ENCODE assay signal across 1 cellular context in the genomic region with DNA sequence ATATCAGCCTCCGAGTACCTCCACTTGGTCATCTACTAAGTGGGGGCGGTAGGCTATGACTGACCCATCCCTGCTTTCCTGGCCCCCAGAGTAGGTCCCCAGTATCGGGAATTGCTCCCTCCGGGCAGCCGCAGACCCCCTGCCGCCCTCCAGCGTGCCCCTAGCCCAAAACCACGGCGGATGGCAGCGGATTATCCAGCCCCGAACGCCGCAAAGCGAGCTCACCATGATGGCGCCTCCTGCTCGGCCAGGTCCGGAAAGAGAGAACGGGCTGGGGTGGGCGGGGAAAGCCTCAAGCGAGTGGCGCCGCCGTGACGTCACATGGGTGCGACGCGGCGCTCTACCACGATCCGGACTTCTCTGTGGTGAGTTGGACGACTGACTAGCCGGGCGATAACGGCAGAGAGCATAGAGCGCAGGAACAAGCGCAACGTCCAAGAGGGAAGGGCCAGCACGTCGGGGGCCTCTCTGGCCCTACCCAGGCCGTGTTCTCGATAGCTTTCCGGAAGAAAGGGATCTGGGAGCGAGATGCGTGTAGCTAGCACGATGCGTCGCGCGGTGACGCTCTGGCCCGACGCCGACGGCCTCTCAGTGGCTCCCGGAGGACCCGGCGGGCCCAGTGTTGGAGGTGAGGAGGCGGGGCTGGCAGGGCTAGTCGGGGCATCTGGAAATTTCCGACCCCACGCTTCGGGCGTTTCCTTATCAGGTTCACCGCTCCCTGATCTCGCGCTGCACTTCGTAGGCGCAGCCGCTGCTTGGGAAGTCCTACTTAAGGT.
TF ChIP-seq lines count a peak whose summit lies in the region.

Gene RPL18 (minus strand): TSS at position 263 of the 776 bp plus-strand sequence. CDS start 35 bp downstream, at position 228.
Gene SPHK2 (plus strand): TSS at position 591 of the 776 bp plus-strand sequence. CDS start 1,009 bp downstream, outside the sequence.

TF ChIP-seq in K562, 482 proteins besides CTCF, POLR2A, EP300 and RAD21 (continued from another document and continues in another):
- TF ChIP-seq GTF2B (IDR thresholded peaks at IDR 0.05; ENCODE audit: extremely low read depth, insufficient read length) (no peak), BRCA1 (IDR thresholded peaks at IDR 0.05) (no peak), BRCA1 (CRISPR knock-in tag; IDR thresholded peaks at IDR 0.05) (no peak), ZFX (CRISPR knock-in tag; IDR thresholded peaks at IDR 0.05) (peak; percentile 65), NFATC3 (IDR thresholded peaks at IDR 0.05) (no peak), EP400 (IDR thresholded peaks at IDR 0.05) (peak; percentile 100), SMAD3 (CRISPR knock-in tag; conservative IDR thresholded peaks at IDR 0.05) (no peak), JUNB (CRISPR knock-in tag; conservative IDR thresholded peaks at IDR 0.05) (no peak), CC2D1A (IDR thresholded peaks at IDR 0.05) (no peak), PCBP1 (IDR thresholded peaks at IDR 0.05; ENCODE audit: low read depth, low read length, poor library complexity, severe bottlenecking) (peak; percentile 92), ZNF561 (CRISPR knock-in tag; conservative IDR thresholded peaks at IDR 0.05) (no peak), MCM7 (IDR thresholded peaks at IDR 0.05) (no peak), ATF7 (IDR thresholded peaks at IDR 0.05) (peak; percentile 95), MCM2 (IDR thresholded peaks at IDR 0.05; ENCODE audit: low read depth) (no peak), MLLT1 (IDR thresholded peaks at IDR 0.05) (peak; percentile 64 to 93; a peak in 3 of 4 replicates), HNRNPK (IDR thresholded peaks at IDR 0.05; ENCODE audit: low read depth, low read length, poor library complexity, severe bottlenecking) (no peak), ZNF717 (CRISPR knock-in tag; IDR thresholded peaks at IDR 0.05) (no peak), MCM5 (IDR thresholded peaks at IDR 0.05; ENCODE audit: low read depth) (no peak), AFF4 (CRISPR knock-in tag; IDR thresholded peaks at IDR 0.05) (peak; percentile 97), CREM (IDR thresholded peaks at IDR 0.05; ENCODE audit: low read depth) (peak; percentile 99), RFX7 (CRISPR knock-in tag; IDR thresholded peaks at IDR 0.05) (no peak), ASH1L (IDR thresholded peaks at IDR 0.05; ENCODE audit: borderline replicate concordance, low read depth, partially characterized antibody) (no peak), MNT (conservative IDR thresholded peaks at IDR 0.05) (peak; percentile 96 to 98), RBM17 (IDR thresholded peaks at IDR 0.05; ENCODE audit: borderline replicate concordance, low read depth, low read length) (no peak), MYC (IDR thresholded peaks at IDR 0.05; ENCODE audit: low read depth, low read length) (peak; percentile 99), MYC (CRISPR knock-in tag; IDR thresholded peaks at IDR 0.05; ENCODE audit: borderline replicate concordance, low read depth) (peak; percentile 85; the same call in 1 of the 2 replicates), TSC22D4 (tag; IDR thresholded peaks at IDR 0.05) (no peak)
- TF ChIP-seq, protein P1, sequence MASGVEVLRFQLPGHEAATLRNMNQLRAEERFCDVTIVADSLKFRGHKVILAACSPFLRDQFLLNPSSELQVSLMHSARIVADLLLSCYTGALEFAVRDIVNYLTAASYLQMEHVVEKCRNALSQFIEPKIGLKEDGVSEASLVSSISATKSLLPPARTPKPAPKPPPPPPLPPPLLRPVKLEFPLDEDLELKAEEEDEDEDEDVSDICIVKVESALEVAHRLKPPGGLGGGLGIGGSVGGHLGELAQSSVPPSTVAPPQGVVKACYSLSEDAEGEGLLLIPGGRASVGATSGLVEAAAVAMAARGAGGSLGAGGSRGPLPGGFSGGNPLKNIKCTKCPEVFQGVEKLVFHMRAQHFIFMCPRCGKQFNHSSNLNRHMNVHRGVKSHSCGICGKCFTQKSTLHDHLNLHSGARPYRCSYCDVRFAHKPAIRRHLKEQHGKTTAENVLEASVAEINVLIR (CRISPR knock-in tag; IDR thresholded peaks at IDR 0.05) = peak; percentile 99
- TF ChIP-seq, protein P2, sequence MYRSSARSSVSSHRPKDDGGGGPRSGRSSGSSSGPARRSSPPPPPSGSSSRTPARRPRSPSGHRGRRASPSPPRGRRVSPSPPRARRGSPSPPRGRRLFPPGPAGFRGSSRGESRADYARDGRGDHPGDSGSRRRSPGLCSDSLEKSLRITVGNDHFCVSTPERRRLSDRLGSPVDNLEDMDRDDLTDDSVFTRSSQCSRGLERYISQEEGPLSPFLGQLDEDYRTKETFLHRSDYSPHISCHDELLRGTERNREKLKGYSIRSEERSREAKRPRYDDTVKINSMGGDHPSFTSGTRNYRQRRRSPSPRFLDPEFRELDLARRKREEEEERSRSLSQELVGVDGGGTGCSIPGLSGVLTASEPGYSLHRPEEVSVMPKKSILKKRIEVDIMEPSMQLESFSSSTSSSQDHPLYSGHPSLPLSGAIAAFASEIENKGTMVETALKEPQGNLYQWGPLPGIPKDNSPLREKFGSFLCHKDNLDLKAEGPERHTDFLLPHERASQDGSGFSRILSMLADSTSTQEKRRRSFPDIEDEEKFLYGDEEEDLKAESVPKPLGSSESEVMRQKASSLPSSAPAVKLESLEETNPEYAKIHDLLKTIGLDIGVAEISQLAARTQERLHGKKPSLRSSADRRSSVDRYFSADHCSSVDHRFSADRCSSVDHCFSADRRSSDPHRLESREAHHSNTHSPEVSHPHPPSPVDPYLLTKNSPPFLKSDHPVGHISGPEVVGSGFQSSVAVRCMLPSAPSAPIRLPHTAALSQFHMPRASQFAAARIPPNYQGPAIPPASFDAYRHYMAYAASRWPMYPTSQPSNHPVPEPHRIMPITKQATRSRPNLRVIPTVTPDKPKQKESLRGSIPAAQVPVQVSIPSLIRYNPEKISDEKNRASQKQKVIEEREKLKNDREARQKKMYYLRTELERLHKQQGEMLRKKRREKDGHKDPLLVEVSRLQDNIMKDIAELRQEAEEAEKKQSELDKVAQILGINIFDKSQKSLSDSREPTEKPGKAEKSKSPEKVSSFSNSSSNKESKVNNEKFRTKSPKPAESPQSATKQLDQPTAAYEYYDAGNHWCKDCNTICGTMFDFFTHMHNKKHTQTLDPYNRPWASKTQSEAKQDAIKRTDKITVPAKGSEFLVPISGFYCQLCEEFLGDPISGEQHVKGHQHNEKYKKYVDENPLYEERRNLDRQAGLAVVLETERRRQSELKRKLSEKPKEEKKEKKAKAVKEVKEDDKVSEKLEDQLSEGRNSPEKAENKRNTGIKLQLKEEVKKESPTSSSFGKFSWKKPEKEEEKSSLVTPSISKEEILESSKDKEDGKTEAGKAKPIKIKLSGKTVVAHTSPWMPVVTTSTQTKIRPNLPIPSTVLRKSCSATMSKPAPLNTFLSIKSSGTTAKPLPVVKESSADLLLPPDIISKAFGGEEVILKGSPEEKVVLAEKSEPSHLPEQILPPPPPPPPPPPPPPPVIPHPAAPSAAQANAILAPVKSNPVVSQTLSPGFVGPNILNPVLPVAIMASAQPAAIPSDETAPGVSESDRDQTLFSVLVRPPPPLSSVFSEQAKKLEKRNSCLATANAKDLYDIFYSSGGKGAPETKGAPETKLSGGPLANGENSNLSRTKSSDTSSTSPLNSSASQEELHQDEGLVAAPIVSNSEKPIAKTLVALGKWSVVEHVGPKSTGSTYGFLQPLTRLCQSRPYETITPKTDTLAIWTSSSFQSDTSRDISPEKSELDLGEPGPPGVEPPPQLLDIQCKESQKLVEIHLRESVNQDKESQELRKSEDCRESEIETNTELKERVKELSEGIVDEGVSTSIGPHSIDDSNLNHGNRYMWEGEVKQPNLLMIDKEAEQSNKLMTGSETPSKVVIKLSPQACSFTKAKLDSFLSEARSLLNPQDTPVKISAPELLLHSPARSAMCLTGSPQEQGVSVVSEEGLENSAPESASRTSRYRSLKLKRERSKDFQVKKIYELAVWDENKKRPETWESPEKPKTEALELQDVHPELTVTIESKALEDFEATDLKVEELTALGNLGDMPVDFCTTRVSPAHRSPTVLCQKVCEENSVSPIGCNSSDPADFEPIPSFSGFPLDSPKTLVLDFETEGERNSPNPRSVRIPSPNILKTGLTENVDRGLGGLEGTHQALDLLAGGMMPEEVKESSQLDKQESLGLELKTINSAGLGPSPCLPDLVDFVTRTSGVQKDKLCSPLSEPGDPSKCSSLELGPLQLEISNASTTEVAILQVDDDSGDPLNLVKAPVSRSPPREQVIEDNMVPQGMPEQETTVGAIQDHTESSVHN (IDR thresholded peaks at IDR 0.05; ENCODE audit: borderline replicate concordance in 1 of 2, low read depth in 1 of 2) = no peak; a peak in 1 of 4 replicates
- TF ChIP-seq, protein P3, sequence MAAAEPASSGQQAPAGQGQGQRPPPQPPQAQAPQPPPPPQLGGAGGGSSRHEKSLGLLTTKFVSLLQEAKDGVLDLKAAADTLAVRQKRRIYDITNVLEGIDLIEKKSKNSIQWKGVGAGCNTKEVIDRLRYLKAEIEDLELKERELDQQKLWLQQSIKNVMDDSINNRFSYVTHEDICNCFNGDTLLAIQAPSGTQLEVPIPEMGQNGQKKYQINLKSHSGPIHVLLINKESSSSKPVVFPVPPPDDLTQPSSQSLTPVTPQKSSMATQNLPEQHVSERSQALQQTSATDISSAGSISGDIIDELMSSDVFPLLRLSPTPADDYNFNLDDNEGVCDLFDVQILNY (CRISPR knock-in tag; IDR thresholded peaks at IDR 0.05) = no peak
- TF ChIP-seq, protein P4, sequence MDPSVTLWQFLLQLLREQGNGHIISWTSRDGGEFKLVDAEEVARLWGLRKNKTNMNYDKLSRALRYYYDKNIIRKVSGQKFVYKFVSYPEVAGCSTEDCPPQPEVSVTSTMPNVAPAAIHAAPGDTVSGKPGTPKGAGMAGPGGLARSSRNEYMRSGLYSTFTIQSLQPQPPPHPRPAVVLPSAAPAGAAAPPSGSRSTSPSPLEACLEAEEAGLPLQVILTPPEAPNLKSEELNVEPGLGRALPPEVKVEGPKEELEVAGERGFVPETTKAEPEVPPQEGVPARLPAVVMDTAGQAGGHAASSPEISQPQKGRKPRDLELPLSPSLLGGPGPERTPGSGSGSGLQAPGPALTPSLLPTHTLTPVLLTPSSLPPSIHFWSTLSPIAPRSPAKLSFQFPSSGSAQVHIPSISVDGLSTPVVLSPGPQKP (CRISPR knock-in tag; IDR thresholded peaks at IDR 0.05) = no peak
